23 cellular contexts compared by ENCODE assay signal in the genomic region with DNA sequence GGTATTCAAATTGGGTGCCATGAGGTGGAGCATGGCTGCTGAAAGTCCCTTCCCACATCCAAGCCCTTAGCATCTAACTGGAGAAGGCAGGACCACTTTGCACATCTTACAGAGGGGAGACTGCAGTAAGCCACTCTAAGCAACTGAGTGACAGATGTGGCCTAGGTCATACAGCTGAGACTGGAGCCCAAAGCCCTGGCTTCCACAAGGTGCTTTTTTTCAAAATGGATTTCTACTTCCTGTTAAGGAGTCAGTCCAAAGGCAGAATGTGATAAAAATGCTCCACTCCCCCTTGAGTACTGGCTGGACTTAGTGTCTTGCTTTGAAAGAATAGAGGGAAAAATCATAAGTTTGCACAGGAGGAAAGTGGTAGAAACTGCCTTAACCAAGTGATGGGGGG.
DNase-seq lines count a peak whose midpoint lies in the region; TF ChIP-seq lines count a peak whose summit lies in the region.
"Had no signal": no experiment of that assay in that cellular context is flagged by ENCODE, and none has a peak within 500 bp of the region (broad histone marks: within the 10 kb centered on the region; RNA-seq: fewer than 3 reads in every experiment).

No MANE protein-coding gene starts in this region.

- peaks cover 0 to 7% of the 10 kb centered on the region in 2 experiments for H3K27me3 ChIP-seq in mesenchymal stem cell (ENCODE audit: control insufficient read depth in 1 of 2, insufficient read depth in 1 of 2, low read length in 2 of 2)
- H3K27me3 ChIP-seq: BLaER1 treated with 17β-estradiol and CSF1 and Interleukin-3, amounts not matched to agents 10 nM and 100 nM had no signal

- H2BK120ac ChIP-seq in mesenchymal stem cell (ENCODE audit: low read depth, low read length), result no peak overlapping the region

- H3K14ac ChIP-seq in mesenchymal stem cell (ENCODE audit: low read length in 2 of 2), result peak overlapping the region in 1 of 2 experiments; percentile 71

- H3K27ac ChIP-seq in mesenchymal stem cell (ENCODE audit: low read length, poor library complexity, severe bottlenecking), result no peak overlapping the region
- H3K27ac ChIP-seq: 22Rv1; A549; BLaER1 treated with 17β-estradiol and CSF1 and Interleukin-3, amounts not matched to agents 10 nM and 100 nM; C4-2B had no signal

- no peaks in the 10 kb centered on the region for H3K79me1 ChIP-seq in mesenchymal stem cell (replicated peaks; ENCODE audit: low read length, poor library complexity, severe bottlenecking)

- no peak overlapping the region for H3K18ac ChIP-seq in mesenchymal stem cell (ENCODE audit: low read depth in 1 of 2, low read length in 2 of 2)

- H3K9ac ChIP-seq in mesenchymal stem cell (ENCODE audit: low read length), result no peak overlapping the region
- H3K9ac ChIP-seq: BLaER1 treated with 17β-estradiol and CSF1 and Interleukin-3, amounts not matched to agents 10 nM and 100 nM had no signal

- no peaks in the 10 kb centered on the region for H3K36me3 ChIP-seq in mesenchymal stem cell (ENCODE audit: control insufficient read depth in 1 of 2, insufficient read depth in 2 of 2, low read depth in 1 of 2, low read length in 2 of 2)
- H3K36me3 ChIP-seq: BLaER1 treated with 17β-estradiol and CSF1 and Interleukin-3, amounts not matched to agents 10 nM and 100 nM had no signal

- H3K4me3 ChIP-seq in mesenchymal stem cell (ENCODE audit: insufficient read depth in 1 of 2, low read depth in 1 of 2, low read length in 2 of 2), result no peak overlapping the region
- H3K4me3 ChIP-seq: A549; BLaER1 treated with 17β-estradiol and CSF1 and Interleukin-3, amounts not matched to agents 10 nM and 100 nM; GM12878 had no signal

- H3K36me3 Mint-ChIP-seq in type B pancreatic cell, result no peaks in the 10 kb centered on the region
- H3K36me3 Mint-ChIP-seq: CD4-positive, alpha-beta memory T cell; CD4-positive, CD25-positive, alpha-beta regulatory T cell; CD8-positive, alpha-beta memory T cell had no signal

- H3K9me3 Mint-ChIP-seq in type B pancreatic cell, result peaks cover 8% of the 10 kb centered on the region
- H3K9me3 Mint-ChIP-seq: CD4-positive, CD25-positive, alpha-beta regulatory T cell had no signal

- peak; percentile 11 for DNase-seq in NCI-H82 (lab: John Stamatoyannopoulos, UW)
- no peak for DNase-seq in NCI-H82 treated with DMSO at 0.1 percent for 48 hours (lab: John Stamatoyannopoulos, UW; ENCODE audit: unreplicated experiment)
- no peak for DNase-seq in mesenchymal stem cell
- DNase-seq in type B pancreatic cell (ENCODE audit: extremely low spot score, unreplicated experiment), result no peak
- no peak for DNase-seq in hippocampal formation (lab: John Stamatoyannopoulos, UW)
- DNase-seq in NAMALWA (ENCODE audit: low spot score), result no peak
- DNase-seq: AML-193; CD4-positive, alpha-beta memory T cell; CD4-positive, CD25-positive, alpha-beta regulatory T cell; CD8-positive, alpha-beta memory T cell; COR-L47; DMS 273 treated with DMSO at 0.1 percent for 48 hours; DMS153; DMS79; DND-41; EL; GDM1 had no signal

- no peak for TF ChIP-seq CTCF in type B pancreatic cell (conservative IDR thresholded peaks at IDR 0.05)

- H3K27ac Mint-ChIP-seq in type B pancreatic cell, result peak overlapping the region; percentile 50
- H3K27ac Mint-ChIP-seq: B cell; CD4-positive, alpha-beta memory T cell; CD4-positive, CD25-positive, alpha-beta regulatory T cell; CD8-positive, alpha-beta memory T cell had no signal

- H3K27me3 Mint-ChIP-seq in type B pancreatic cell, result no peaks in the 10 kb centered on the region

- H4K8ac ChIP-seq in mesenchymal stem cell (ENCODE audit: low read length), result no peak overlapping the region

- H2AFZ ChIP-seq in mesenchymal stem cell (ENCODE audit: low read depth, low read length), result no peak overlapping the region

- no peak overlapping the region for H3K4me3 Mint-ChIP-seq in type B pancreatic cell
- H3K4me3 Mint-ChIP-seq: B cell; CD4-positive, alpha-beta memory T cell; CD4-positive, CD25-positive, alpha-beta regulatory T cell; CD8-positive, alpha-beta memory T cell had no signal

- H3K9me3 ChIP-seq in mesenchymal stem cell (ENCODE audit: control insufficient read depth, low read length), result no peaks in the 10 kb centered on the region
- H3K9me3 ChIP-seq: A549; BLaER1 treated with 17β-estradiol and CSF1 and Interleukin-3, amounts not matched to agents 10 nM and 100 nM had no signal

- H2BK12ac ChIP-seq in mesenchymal stem cell (ENCODE audit: low read length in 2 of 2), result no peak overlapping the region

- no peak overlapping the region for H2AK5ac ChIP-seq in mesenchymal stem cell (ENCODE audit: low read length, severe bottlenecking)

- H3K4ac ChIP-seq in mesenchymal stem cell (ENCODE audit: low read depth in 1 of 2, low read length in 2 of 2), result no peak overlapping the region

- H2BK5ac ChIP-seq in mesenchymal stem cell (ENCODE audit: low read depth, low read length, poor library complexity, severe bottlenecking), result no peak overlapping the region

- no peak overlapping the region for H3K23ac ChIP-seq in mesenchymal stem cell (ENCODE audit: low read length in 2 of 2)

- peak overlapping the region; percentile 1 for H4K91ac ChIP-seq in mesenchymal stem cell (ENCODE audit: low read length)

- H3K4me1 ChIP-seq in mesenchymal stem cell (ENCODE audit: control insufficient read depth, insufficient read depth, low read depth, low read length), result no peaks in the 10 kb centered on the region
- H3K4me1 ChIP-seq: A549; BLaER1 treated with 17β-estradiol and CSF1 and Interleukin-3, amounts not matched to agents 10 nM and 100 nM had no signal

- H2BK15ac ChIP-seq in mesenchymal stem cell (ENCODE audit: low read depth, poor library complexity, severe bottlenecking), result no peak overlapping the region

- H3K4me1 Mint-ChIP-seq in type B pancreatic cell (ENCODE audit: unreplicated experiment), result peaks cover 8% of the 10 kb centered on the region
- H3K4me1 Mint-ChIP-seq: B cell; CD4-positive, alpha-beta memory T cell; CD4-positive, CD25-positive, alpha-beta regulatory T cell; CD8-positive, alpha-beta memory T cell had no signal

- no peak overlapping the region for H3K4me2 ChIP-seq in mesenchymal stem cell (ENCODE audit: low read length, poor library complexity, severe bottlenecking)
- H3K4me2 ChIP-seq: A549; BLaER1 treated with 17β-estradiol and CSF1 and Interleukin-3, amounts not matched to agents 10 nM and 100 nM had no signal
